In genomic region chr11:64650923-64651523, GRCh38 we compare ENCODE assay signal across 10 cellular contexts.
A peak's percentile ranks its signal among the peaks of the same experiment; 100 is the strongest.
DNase-seq lines count a peak whose midpoint lies in the region; ATAC-seq, FAIRE-seq and TF ChIP-seq lines count a peak whose summit lies in the region.
"Had no signal": no experiment of that assay in that cellular context is flagged by ENCODE, and none has a peak within 500 bp of the region (broad histone marks: within the 10 kb centered on the region; RNA-seq: fewer than 3 reads in every experiment).

No MANE protein-coding gene starts in this region.

- H3K27me3 ChIP-seq in BJ (ENCODE audit: control insufficient read depth, insufficient read depth, low read length) (peaks cover 16% of the 10 kb centered on the region), HAP-1 (ENCODE audit: low read depth) (no peaks in the 10 kb centered on the region), WERI-Rb-1 (ENCODE audit: insufficient read depth, low read depth, severe bottlenecking) (no peaks in the 10 kb centered on the region), HepG2 (ENCODE audit: control insufficient read depth in 1 of 2, insufficient read depth in 2 of 2, low read length in 2 of 2) (peaks cover 6 to 48% of the 10 kb centered on the region in 2 experiments; a peak in 4 of 5 replicates)

- no peak overlapping the region for H3K4me2 ChIP-seq in HepG2 (ENCODE audit: low read depth, low read length)

- in situ Hi-C loops in HAP-1 (cut with MboI; ENCODE audit: low sequenced_read_pairs), result no loop called here
- in situ Hi-C loops in HepG2 (cut with HindIII; ENCODE audit: extremely low pct_ligation_motif_present, low pct_unique_long_range_greater_than_20kb), result loop anchor here (10.0 kb wide), 1 partner anchor 206 kb away; no protein-coding TSS in a partner anchor

- H3K4me1 ChIP-seq in HAP-1, result no peaks in the 10 kb centered on the region
- H3K4me1 ChIP-seq in HepG2 (ENCODE audit: insufficient read depth, low read length), result no peaks in the 10 kb centered on the region

- no peaks in the 10 kb centered on the region for H3K79me2 ChIP-seq in HepG2 (ENCODE audit: insufficient read depth, low read length)

- TF ChIP-seq EP300 in HepG2 (IDR thresholded peaks at IDR 0.05; ENCODE audit: low read depth in 2 of 2, low read length in 2 of 2) (no peak), HepG2 (CRISPR knock-in tag; IDR thresholded peaks at IDR 0.05; ENCODE audit: borderline replicate concordance) (no peak)

- no peak overlapping the region for H3K9ac ChIP-seq in HepG2 (ENCODE audit: insufficient read depth, low read depth, low read length)

- POLR2A ChIA-PET in BJ (lab: Charles Lee) (interaction anchor here (0.6 kb wide), 1 partner anchor 67 kb away, joined by 4 read pairs; no protein-coding TSS in a partner anchor), HepG2 (lab: Yijun Ruan, JAX) (interaction anchor here (1.4 kb wide), 1 partner anchor 79 kb away, joined by 3 read pairs; no protein-coding TSS in a partner anchor)

- H4K20me1 ChIP-seq in HepG2 (ENCODE audit: insufficient read depth, low read length), result no peaks in the 10 kb centered on the region

- WGBS in HepG2 (ENCODE audit: low lambda C conversion rate), result 41% methylated on average over 13 of the region's 18 CpGs

- H2AFZ ChIP-seq in HepG2 (ENCODE audit: low read length), result no peak overlapping the region

- no peak for FAIRE-seq in HepG2 (lab: Jason Lieb, UNC)

- TF ChIP-seq POLR2A in HepG2 (IDR thresholded peaks at IDR 0.05; ENCODE audit: insufficient read depth in 1 of 2, low read depth in 2 of 2, low read length in 2 of 2), result no peak

- intact Hi-C loops in HepG2 (cut with micrococcal nuclease; ENCODE audit: unreplicated experiment), result loop anchor here (5.0 kb wide), 1 partner anchor 204 kb away; no protein-coding TSS in a partner anchor

- TF ChIP-seq CTCF in BJ (IDR thresholded peaks at IDR 0.05; ENCODE audit: insufficient read depth, low read depth, low read length) (peak; percentile 60), WERI-Rb-1 (IDR thresholded peaks at IDR 0.05; ENCODE audit: low read depth, low read length) (peak; percentile 82), HepG2 (CRISPR knock-in tag; IDR thresholded peaks at IDR 0.05) (peak; percentile 49)

- H3K9me3 ChIP-seq in HAP-1 (no peaks in the 10 kb centered on the region), WERI-Rb-1 (ENCODE audit: severe bottlenecking) (no peaks in the 10 kb centered on the region), HepG2 (ENCODE audit: low read length) (no peaks in the 10 kb centered on the region)

- H3K4me3 ChIP-seq in BJ (ENCODE audit: low read depth, low read length) (no peak overlapping the region), HAP-1 (no peak overlapping the region), WERI-Rb-1 (ENCODE audit: low read depth, low read length) (no peak overlapping the region), HepG2 (replicated peaks in 1 of 3; ENCODE audit: insufficient read depth in 1 of 3, low read depth in 2 of 3, low read length in 3 of 3) (no peak overlapping the region)

- H3K36me3 ChIP-seq in BJ (ENCODE audit: control insufficient read depth, insufficient read depth, low read length) (no peaks in the 10 kb centered on the region), HAP-1 (replicated peaks) (no peaks in the 10 kb centered on the region), WERI-Rb-1 (no peaks in the 10 kb centered on the region), HepG2 (replicated peaks in 1 of 2; ENCODE audit: control insufficient read depth in 1 of 2, insufficient read depth in 2 of 2, low read length in 2 of 2) (no peaks in the 10 kb centered on the region)

- no TSS peak for BruUV-seq in HepG2 (replicated peaks; lab: Mats Ljungman, UMichigan)

- no peak overlapping the region for H3K27ac ChIP-seq in WERI-Rb-1
- no peak overlapping the region for H3K27ac ChIP-seq in HepG2 (ENCODE audit: extremely low read length, insufficient read depth, low read length)

- CTCF ChIA-PET in BJ (lab: Yijun Ruan, JAX) (interaction anchor here (0.6 to 5.5 kb wide), 31 partner anchors 8 to 350 kb away, joined by 3 to 67 read pairs (median 4); no protein-coding TSS in a partner anchor), HepG2 (lab: Yijun Ruan, JAX; ENCODE audit: low intra/inter-chr PET ratio, low total read pairs) (interaction anchor here (1.4 kb wide), 1 partner anchor 202 kb away, joined by 5 read pairs; no protein-coding TSS in a partner anchor)

- ATAC-seq in HepG2 (peak; percentile 37), GM21423 (IDR thresholded peaks at IDR 0.05; ENCODE audit: unreplicated experiment) (no peak), GM21528 (IDR thresholded peaks at IDR 0.05; ENCODE audit: low FRiP score, unreplicated experiment) (no peak), GM21526 (IDR thresholded peaks at IDR 0.05; ENCODE audit: low FRiP score, unreplicated experiment) (no peak)

- DNase-seq in BJ (ENCODE audit: low read depth) (no peak), HAP-1 (ENCODE audit: low spot score in 2 of 2) (peak; percentile 34 to 47), WERI-Rb-1 (peak; percentile 50), HepG2 (ENCODE audit: low spot score) (no peak), T-helper 1 cell (no peak)
- DNase-seq: activated B cell treated with CpG ODN at 0.5 μM for 24 hours, immature natural killer cell had no signal

- TF ChIP-seq RAD21 in HepG2 (CRISPR knock-in tag; IDR thresholded peaks at IDR 0.05), result no peak

TF ChIP-seq in HepG2, 621 proteins besides CTCF, POLR2A, EP300 and RAD21:
- TF ChIP-seq ZNF720 (CRISPR knock-in tag; IDR thresholded peaks at IDR 0.05), result no peak
- TF ChIP-seq STAG1 (CRISPR knock-in tag; IDR thresholded peaks at IDR 0.05), result 0 out of 2 replicates have a peak, but pooled peaks have one; percentile 9

Comparison
In these comparisons a context has a peak if more than half of its experiments do, and no peak if none do; other contexts are left out.
1. DNase-seq: peak in HAP-1 (2 of 2) and WERI-Rb-1 (single experiment); none in BJ (single experiment), HepG2 (single experiment) and T-helper 1 cell (0 of 5).
2. Peak in every context shown above with its lines, with median percentiles within 50 percentile points of each other: CTCF ChIP-seq.